ENCODE assay signal across 21 cellular contexts in the genomic region with DNA sequence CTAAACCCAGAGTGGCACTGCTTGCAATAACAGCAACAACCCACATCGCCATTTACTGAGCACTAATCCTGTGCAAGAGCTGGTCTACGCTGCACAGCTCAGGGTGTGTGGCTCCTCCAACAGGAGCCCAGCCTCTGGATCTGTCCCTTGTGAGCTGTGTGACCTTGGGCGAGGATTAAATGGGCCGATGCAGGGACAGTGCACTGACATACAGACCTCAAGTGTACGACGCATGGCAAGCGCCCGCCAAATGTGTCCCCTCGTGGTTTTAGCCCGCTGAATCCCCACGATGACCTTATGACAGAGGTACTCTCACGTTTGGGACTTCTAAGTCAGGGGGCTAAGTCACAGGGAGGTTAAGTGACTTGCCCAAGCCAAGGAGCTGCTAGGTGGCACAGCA.
DNase-seq lines count a peak whose midpoint lies in the region; ATAC-seq and TF ChIP-seq lines count a peak whose summit lies in the region.
"Had no signal": no experiment of that assay in that cellular context is flagged by ENCODE, and none has a peak within 500 bp of the region (broad histone marks: within the 10 kb centered on the region; RNA-seq: fewer than 3 reads in every experiment).

No MANE protein-coding gene starts in this region.

- H3K4ac ChIP-seq in neuronal stem cell (ENCODE audit: low read length), result no peak overlapping the region

- no peak overlapping the region for H2AFZ ChIP-seq in neuronal stem cell (ENCODE audit: low read length)
- H2AFZ ChIP-seq: GM23338 had no signal

- H3K36me3 Mint-ChIP-seq in glutamatergic neuron (ENCODE audit: unreplicated experiment), result no peaks in the 10 kb centered on the region
- H3K36me3 Mint-ChIP-seq in stimulated activated effector memory CD8-positive, alpha-beta T cell treated with anti-CD3 and anti-CD28 coated beads, Interleukin-12 subunit alpha, Interleukin-12 subunit beta, amount 100 ng/mL, for 72 hours, result peaks cover 13% of the 10 kb centered on the region
- H3K36me3 Mint-ChIP-seq in MCF 10A (ENCODE audit: insufficient read depth, unreplicated experiment), result peaks cover 7% of the 10 kb centered on the region
- H3K36me3 Mint-ChIP-seq: CD14-positive monocyte had no signal

- H3K4me1 Mint-ChIP-seq in glutamatergic neuron (ENCODE audit: low read depth, unreplicated experiment) (peaks cover 56% of the 10 kb centered on the region), MCF 10A (ENCODE audit: insufficient read depth, unreplicated experiment) (no peaks in the 10 kb centered on the region)
- H3K4me1 Mint-ChIP-seq in stimulated activated effector memory CD8-positive, alpha-beta T cell treated with anti-CD3 and anti-CD28 coated beads, Interleukin-12 subunit alpha, Interleukin-12 subunit beta, amount 100 ng/mL, for 72 hours, result no peaks in the 10 kb centered on the region
- H3K4me1 Mint-ChIP-seq: B cell, CD14-positive monocyte had no signal

- TF ChIP-seq CTCF in glutamatergic neuron (IDR thresholded peaks at IDR 0.05; ENCODE audit: partially characterized antibody, unreplicated experiment) (no peak), MCF 10A (IDR thresholded peaks at IDR 0.05; ENCODE audit: unreplicated experiment) (no peak)

- H3K27ac Mint-ChIP-seq in glutamatergic neuron (ENCODE audit: unreplicated experiment) (no peak overlapping the region), MCF 10A (ENCODE audit: low read depth, unreplicated experiment) (no peak overlapping the region)
- H3K27ac Mint-ChIP-seq in stimulated activated effector memory CD8-positive, alpha-beta T cell treated with anti-CD3 and anti-CD28 coated beads, Interleukin-12 subunit alpha, Interleukin-12 subunit beta, amount 100 ng/mL, for 72 hours, result peak overlapping the region; percentile 10
- H3K27ac Mint-ChIP-seq: B cell; CD4-positive, alpha-beta T cell; CD8-positive, alpha-beta memory T cell; GM23338; HFFc6 had no signal

- H4K8ac ChIP-seq in neuronal stem cell (ENCODE audit: low read depth, low read length), result no peak overlapping the region

- H3K36me3 ChIP-seq in neuronal stem cell (replicated peaks in 1 of 2; ENCODE audit: control insufficient read depth in 2 of 2, insufficient read depth in 2 of 2, low read length in 2 of 2), result no peaks in the 10 kb centered on the region
- H3K36me3 ChIP-seq: HAP-1 had no signal

- no peak overlapping the region for H2BK120ac ChIP-seq in neuronal stem cell (ENCODE audit: low read depth, low read length)

- peaks cover 3 to 15% of the 10 kb centered on the region in 2 donors for H3K4me1 ChIP-seq in neuronal stem cell (ENCODE audit: control insufficient read depth in 2 of 2, insufficient read depth in 1 of 2, low read depth in 1 of 2, low read length in 2 of 2)

- CTCF ChIA-PET in MCF 10A (lab: Yijun Ruan, JAX), result no interaction called here

- no peaks in the 10 kb centered on the region for H3K9me3 ChIP-seq in neuronal stem cell (replicated peaks in 1 of 2; ENCODE audit: control insufficient read depth in 2 of 2, insufficient read depth in 1 of 2, low read depth in 1 of 2, low read length in 2 of 2)
- H3K9me3 ChIP-seq: BLaER1 treated with 17β-estradiol and CSF1 and Interleukin-3, amounts not matched to agents 10 nM and 100 nM; HAP-1 had no signal

- no TSS peak for BruUV-seq in MCF 10A (replicated peaks; lab: Mats Ljungman, UMichigan)

- POLR2A ChIA-PET in MCF 10A (lab: Yijun Ruan, JAX), result no interaction called here

- peak overlapping the region; percentile 21 for H2AK5ac ChIP-seq in neuronal stem cell (ENCODE audit: low read depth, low read length)

- H2BK12ac ChIP-seq in neuronal stem cell (ENCODE audit: low read length), result peak overlapping the region; percentile 11

- H3K4me2 ChIP-seq in neuronal stem cell (ENCODE audit: insufficient read depth, low read length, poor library complexity, severe bottlenecking), result no peak overlapping the region
- H3K4me2 ChIP-seq: BLaER1 treated with 17β-estradiol and CSF1 and Interleukin-3, amounts not matched to agents 10 nM and 100 nM had no signal

- H3K4me3 Mint-ChIP-seq in glutamatergic neuron (ENCODE audit: unreplicated experiment) (no peak overlapping the region), MCF 10A (ENCODE audit: unreplicated experiment) (no peak overlapping the region)
- H3K4me3 Mint-ChIP-seq in stimulated activated effector memory CD8-positive, alpha-beta T cell treated with anti-CD3 and anti-CD28 coated beads, Interleukin-12 subunit alpha, Interleukin-12 subunit beta, amount 100 ng/mL, for 72 hours, result no peak overlapping the region
- H3K4me3 Mint-ChIP-seq: B cell; CD14-positive monocyte; CD4-positive, alpha-beta T cell; CD8-positive, alpha-beta memory T cell; GM23338; HFFc6 had no signal

- H3K27me3 Mint-ChIP-seq in glutamatergic neuron (ENCODE audit: unreplicated experiment) (peaks cover 13% of the 10 kb centered on the region), MCF 10A (ENCODE audit: insufficient read depth, unreplicated experiment) (no peaks in the 10 kb centered on the region)
- H3K27me3 Mint-ChIP-seq: B cell; CD4-positive, alpha-beta T cell; CD8-positive, alpha-beta memory T cell had no signal

- intact Hi-C loops in MCF 10A (cut with micrococcal nuclease), result no loop called here

- peak; percentile 58 for DNase-seq in NCI-H82 (lab: John Stamatoyannopoulos, UW)
- no peak for DNase-seq in NCI-H82 treated with DMSO at 0.1 percent for 48 hours (lab: John Stamatoyannopoulos, UW; ENCODE audit: unreplicated experiment)
- peak; percentile 3 for DNase-seq in glutamatergic neuron
- DNase-seq in neuronal stem cell (ENCODE audit: low spot score), result no peak
- DNase-seq in stimulated activated effector memory CD8-positive, alpha-beta T cell treated with anti-CD3 and anti-CD28 coated beads, Interleukin-12 subunit alpha, Interleukin-12 subunit beta, amount 100 ng/mL, for 72 hours (ENCODE audit: low spot score in 2 of 2), result no peak
- no peak for DNase-seq in mesenteric fat pad (ENCODE audit: low spot score)
- no peak for DNase-seq in MCF 10A (ENCODE audit: unreplicated experiment)
- no peak for DNase-seq in stimulated activated CD8-positive, alpha-beta memory T cell treated with anti-CD3 and anti-CD28 coated beads, Interleukin-4, amount 100 ng/mL, for 48 hours
- DNase-seq: CD4-positive, alpha-beta T cell; CD8-positive, alpha-beta memory T cell; DMS 273 treated with DMSO at 0.1 percent for 48 hours; DMS79; EL; GDM1; HFFc6 had no signal

- ATAC-seq in stimulated activated effector memory CD8-positive, alpha-beta T cell treated with anti-CD3 and anti-CD28 coated beads, Interleukin-12 subunit alpha, Interleukin-12 subunit beta, amount 100 ng/mL, for 72 hours, result no peak

- no peak overlapping the region for H3K27ac ChIP-seq in neuronal stem cell (replicated peaks; ENCODE audit: low read length)
- H3K27ac ChIP-seq: 22Rv1; BLaER1 treated with 17β-estradiol and CSF1 and Interleukin-3, amounts not matched to agents 10 nM and 100 nM had no signal

- peak overlapping the region; percentile 11 for H3K18ac ChIP-seq in neuronal stem cell (ENCODE audit: low read length)

- H2BK15ac ChIP-seq in neuronal stem cell (ENCODE audit: low read length), result no peak overlapping the region

- H3K9me3 Mint-ChIP-seq in glutamatergic neuron (ENCODE audit: unreplicated experiment), result peaks cover 15% of the 10 kb centered on the region
- no peaks in the 10 kb centered on the region for H3K9me3 Mint-ChIP-seq in stimulated activated effector memory CD8-positive, alpha-beta T cell treated with anti-CD3 and anti-CD28 coated beads, Interleukin-12 subunit alpha, Interleukin-12 subunit beta, amount 100 ng/mL, for 72 hours
- no peaks in the 10 kb centered on the region for H3K9me3 Mint-ChIP-seq in MCF 10A (ENCODE audit: unreplicated experiment)
- H3K9me3 Mint-ChIP-seq: CD4-positive, alpha-beta T cell; CD8-positive, alpha-beta memory T cell; GM23338; HFFc6 had no signal

- H4K91ac ChIP-seq in neuronal stem cell (ENCODE audit: low read depth, low read length, poor library complexity), result no peak overlapping the region

- peak overlapping the region; percentile 58 for H3K14ac ChIP-seq in neuronal stem cell (ENCODE audit: low read length)

- peaks cover 2% of the 10 kb centered on the region for H3K79me1 ChIP-seq in neuronal stem cell (ENCODE audit: low read depth, low read length)

- H2BK5ac ChIP-seq in neuronal stem cell (ENCODE audit: low read length), result peak overlapping the region; percentile 32

- no peak overlapping the region for H3K23ac ChIP-seq in neuronal stem cell (ENCODE audit: low read depth, low read length, poor library complexity)

- H3K9ac ChIP-seq in neuronal stem cell (ENCODE audit: low read depth, low read length, poor library complexity), result no peak overlapping the region
- H3K9ac ChIP-seq: BLaER1 treated with 17β-estradiol and CSF1 and Interleukin-3, amounts not matched to agents 10 nM and 100 nM had no signal

- H3K4me3 ChIP-seq in neuronal stem cell (ENCODE audit: low read length in 2 of 2), result no peak overlapping the region
- H3K4me3 ChIP-seq: BLaER1 treated with 17β-estradiol and CSF1 and Interleukin-3, amounts not matched to agents 10 nM and 100 nM; GM23338; HAP-1 had no signal

- no peaks in the 10 kb centered on the region for H3K27me3 ChIP-seq in neuronal stem cell (ENCODE audit: control insufficient read depth in 3 of 3, insufficient read depth in 3 of 3, low read depth in 1 of 3, low read length in 3 of 3)
- H3K27me3 ChIP-seq: BLaER1 treated with 17β-estradiol and CSF1 and Interleukin-3, amounts not matched to agents 10 nM and 100 nM had no signal

- no CpG with 5 or more reads among the region's 12 CpGs for WGBS in neuronal stem cell (ENCODE audit: extremely low coverage in 2 of 2, insufficient read length in 2 of 2, insufficient replicate concordance in 1 of 2), 2 donors

Comparison
In these comparisons a context has a peak if more than half of its experiments do, and no peak if none do; other contexts are left out.
1. DNase-seq: peak in NCI-H82 (single experiment) and glutamatergic neuron (single experiment); none in NCI-H82 treated with DMSO at 0.1 percent for 48 hours (single experiment), neuronal stem cell (single experiment), stimulated activated effector memory CD8-positive, alpha-beta T cell treated with anti-CD3 and anti-CD28 coated beads, Interleukin-12 subunit alpha, Interleukin-12 subunit beta, amount 100 ng/mL, for 72 hours (0 of 2), mesenteric fat pad (single experiment), MCF 10A (single experiment) and stimulated activated CD8-positive, alpha-beta memory T cell treated with anti-CD3 and anti-CD28 coated beads, Interleukin-4, amount 100 ng/mL, for 48 hours (single experiment).